Comparison of ENCODE assay signal across 13 cellular contexts in the genomic region with DNA sequence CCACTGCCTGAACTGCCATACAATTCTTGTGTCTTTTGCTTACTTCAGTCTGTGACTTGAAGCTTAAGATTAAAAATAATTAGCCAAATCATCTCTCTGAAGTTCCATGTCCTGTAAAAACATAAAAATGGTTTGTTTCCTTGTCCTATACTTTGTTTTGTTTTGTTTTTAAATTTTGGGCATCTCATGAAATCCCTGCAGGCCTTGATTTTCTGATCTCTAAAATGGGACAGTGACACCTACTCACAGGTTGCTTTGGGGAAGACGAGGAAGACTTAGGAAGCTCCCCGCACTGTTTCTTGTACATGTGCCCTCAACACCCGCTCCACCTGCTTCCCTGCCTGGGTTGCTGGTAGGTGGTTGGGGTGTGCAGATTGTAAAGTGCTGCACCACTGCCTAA. TPM values are rescaled to one million over a fixed set of nuclear protein-coding genes. Genes with fewer than 3 reads are reported as not detected.
DNase-seq lines count a peak whose midpoint lies in the region; ATAC-seq and TF ChIP-seq lines count a peak whose summit lies in the region.
"Had no signal": no experiment of that assay in that cellular context is flagged by ENCODE, and none has a peak within 500 bp of the region (broad histone marks: within the 10 kb centered on the region; RNA-seq: fewer than 3 reads in every experiment).

No MANE protein-coding gene starts in this region.

- H3K9ac ChIP-seq in H9 (ENCODE audit: extremely low read depth, insufficient read length, low read length), result no peak overlapping the region
- no peak overlapping the region for H3K9ac ChIP-seq in rectal smooth muscle tissue (ENCODE audit: low read length)

- no peak overlapping the region for H4K91ac ChIP-seq in H9 (ENCODE audit: insufficient read length, low read depth, low read length)

- no peak overlapping the region for H2BK120ac ChIP-seq in H9 (ENCODE audit: low read depth, low read length, poor library complexity, severe bottlenecking)

- H4K20me1 ChIP-seq in H9 (ENCODE audit: control insufficient read depth, insufficient read depth, insufficient read length), result no peaks in the 10 kb centered on the region

- H3K23me2 ChIP-seq in H9 (ENCODE audit: insufficient read length, low read depth, low read length, poor library complexity, severe bottlenecking), result no peaks in the 10 kb centered on the region

- ATAC-seq in right cardiac atrium (no peak), GM21390 (IDR thresholded peaks at IDR 0.05; ENCODE audit: unreplicated experiment) (no peak)
- ATAC-seq: stimulated activated memory B cell treated with anti-CD40 and anti-IgM and Interleukin-4, amounts not matched to agents 10 μg/mL and 1 μg/mL and 100 μg/mL, for 72 hours had no signal

- H3K9me3 ChIP-seq in H9 (ENCODE audit: control insufficient read depth, low read depth, low read length) (no peaks in the 10 kb centered on the region), SJSA1 (replicated peaks) (no peaks in the 10 kb centered on the region), right cardiac atrium (ENCODE audit: control insufficient read depth, low read length) (no peaks in the 10 kb centered on the region)

- no peak overlapping the region for H4K8ac ChIP-seq in H9 (replicated peaks; ENCODE audit: insufficient read length, low read depth, low read length)

- no peak overlapping the region for H2BK12ac ChIP-seq in H9 (ENCODE audit: insufficient read length, low read depth, low read length)

- H3K27ac ChIP-seq in H9 (ENCODE audit: insufficient read length, low read depth, low read length) (no peak overlapping the region), SJSA1 (peak overlapping the region; percentile 46; the same call in 1 of the 2 replicates), right cardiac atrium (ENCODE audit: low read length) (peak overlapping the region; percentile 99), rectal smooth muscle tissue (ENCODE audit: low read depth, low read length) (peak overlapping the region; percentile 90)

- no peaks in the 10 kb centered on the region; the same call in 1 of the 2 replicates for H3K27me3 ChIP-seq in H9 (ENCODE audit: insufficient read depth, low read length)
- H3K27me3 ChIP-seq in SJSA1 (replicated peaks), result no peaks in the 10 kb centered on the region
- no peaks in the 10 kb centered on the region for H3K27me3 ChIP-seq in right cardiac atrium (ENCODE audit: control insufficient read depth, insufficient read depth)
- no peaks in the 10 kb centered on the region for H3K27me3 ChIP-seq in rectal smooth muscle tissue (ENCODE audit: control insufficient read depth, insufficient read depth, low read length)

- intact Hi-C loops in right cardiac atrium (cut with DNase I), result loop anchor here in 1 of 4 donors (2.0 kb wide), 1 partner anchor 97 kb away; no protein-coding TSS in a partner anchor

- no peak overlapping the region for H3T11ph ChIP-seq in H9 (ENCODE audit: low read length)

- H3K79me2 ChIP-seq in H9 (ENCODE audit: insufficient read depth, low read length), result no peaks in the 10 kb centered on the region

- peaks cover 9 to 21% (median 20%) of the 10 kb centered on the region in 3 experiments for H3K36me3 Mint-ChIP-seq in H9 (ENCODE audit: insufficient read depth in 1 of 3, low read depth in 3 of 3)

- no peak overlapping the region for H3K27ac Mint-ChIP-seq in H9
- H3K27ac Mint-ChIP-seq: stimulated activated memory B cell treated with anti-CD40 and anti-IgM and Interleukin-4, amounts not matched to agents 10 μg/mL and 1 μg/mL and 100 μg/mL, for 72 hours had no signal

- TF ChIP-seq CTCF in H9 (conservative IDR thresholded peaks at IDR 0.05), result no peak

- H3K79me1 ChIP-seq in H9 (ENCODE audit: insufficient read depth, low read depth, low read length, poor library complexity, severe bottlenecking), result no peaks in the 10 kb centered on the region

- no peak overlapping the region for H3K56ac ChIP-seq in H9 (ENCODE audit: insufficient read length, low read depth, low read length)

- H3K4me2 ChIP-seq in H9 (ENCODE audit: insufficient read depth, insufficient read length, low read length), result no peak overlapping the region

- H4K5ac ChIP-seq in H9 (ENCODE audit: insufficient read length, low read depth, low read length), result no peak overlapping the region

- H3K36me3 ChIP-seq in SJSA1 (no peaks in the 10 kb centered on the region), rectal smooth muscle tissue (ENCODE audit: control insufficient read depth, insufficient read depth, low read length) (no peaks in the 10 kb centered on the region)

- H3K18ac ChIP-seq in H9 (ENCODE audit: insufficient read length, low read depth, low read length), result no peak overlapping the region

- DNase-seq in H9, result peak; percentile 5
- no peak for DNase-seq in SJSA1 (ENCODE audit: low read depth in 1 of 2, low spot score in 2 of 2)
- DNase-seq in right cardiac atrium, result no peak
- no peak for DNase-seq in DMS153 (lab: John Stamatoyannopoulos, UW)
- DNase-seq in NCI-H1436 (lab: John Stamatoyannopoulos, UW), result no peak
- no peak for DNase-seq in amygdala (lab: John Stamatoyannopoulos, UW)
- DNase-seq: activated CD4-positive, alpha-beta T cell treated with anti-CD3 and anti-CD28 coated beads, Interleukin-2, amount 50 U/mL, for 1 hour; activated T-cell treated with anti-CD3 and anti-CD28 coated beads, Interleukin-2, amount 50 U/mL, for 48 hours; NCI-H2171 treated with DMSO at 0.1 percent for 48 hours; T1000 had no signal

- WGBS in H9 (ENCODE audit: extremely low coverage, insufficient read length, low lambda C conversion rate), result no CpG with 5 or more reads among the region's 3 CpGs
- WGBS in right cardiac atrium, result 70% methylated on average over 3 of the region's 3 CpGs

- no peak overlapping the region for H2BK5ac ChIP-seq in H9 (ENCODE audit: insufficient read length, low read length)

- H3K4me3 ChIP-seq in SJSA1 (no peak overlapping the region), right cardiac atrium (ENCODE audit: low read length) (no peak overlapping the region), rectal smooth muscle tissue (ENCODE audit: low read length) (no peak overlapping the region)

- no peak overlapping the region for H2BK20ac ChIP-seq in H9 (ENCODE audit: low read depth, low read length, poor library complexity, severe bottlenecking)

- no peak overlapping the region for H2BK15ac ChIP-seq in H9 (ENCODE audit: low read depth, low read length)

- no peak overlapping the region for H2AK5ac ChIP-seq in H9 (ENCODE audit: insufficient read length, low read length)

- H3K4me1 ChIP-seq in H9 (ENCODE audit: insufficient read depth, low read length) (peaks cover 4% of the 10 kb centered on the region; the same call in 1 of the 2 replicates), SJSA1 (replicated peaks) (peaks cover 26% of the 10 kb centered on the region), right cardiac atrium (ENCODE audit: control insufficient read depth, insufficient read depth, low read length) (peaks cover 32% of the 10 kb centered on the region), rectal smooth muscle tissue (ENCODE audit: control insufficient read depth, insufficient read depth, low read length) (peaks cover 65% of the 10 kb centered on the region)

- peaks cover 35% of the 10 kb centered on the region for H3K27me3 Mint-ChIP-seq in H9 (ENCODE audit: low read depth)
- H3K27me3 Mint-ChIP-seq: stimulated activated memory B cell treated with anti-CD40 and anti-IgM and Interleukin-4, amounts not matched to agents 10 μg/mL and 1 μg/mL and 100 μg/mL, for 72 hours had no signal

- H3K4me1 Mint-ChIP-seq in H9, result peaks cover 44 to 45% of the 10 kb centered on the region in 2 experiments
- H3K4me1 Mint-ChIP-seq: stimulated activated memory B cell treated with anti-CD40 and anti-IgM and Interleukin-4, amounts not matched to agents 10 μg/mL and 1 μg/mL and 100 μg/mL, for 72 hours had no signal

- H3K14ac ChIP-seq in H9 (ENCODE audit: insufficient read depth, low read length), result no peak overlapping the region

- H3K4ac ChIP-seq in H9 (ENCODE audit: low read depth, low read length), result no peak overlapping the region

- no peak overlapping the region for H2AFZ ChIP-seq in H9 (ENCODE audit: low read length)

- H3K4me3 Mint-ChIP-seq in H9, result no peak overlapping the region
- H3K4me3 Mint-ChIP-seq: stimulated activated memory B cell treated with anti-CD40 and anti-IgM and Interleukin-4, amounts not matched to agents 10 μg/mL and 1 μg/mL and 100 μg/mL, for 72 hours had no signal

- peaks cover 9 to 14% of the 10 kb centered on the region in 2 experiments; a peak in 4 of 5 replicates for H3K9me3 Mint-ChIP-seq in H9

- no peak overlapping the region for H3K23ac ChIP-seq in H9 (ENCODE audit: insufficient read length, low read depth, low read length)

RNA-seq across cellular contexts. Expression of gene TSPAN18, which starts 38.9 kb away (rescaled TPM):
- total RNA-seq in H9 (2021) (25.3 and 26.5 TPM in 2 replicates), right cardiac atrium (100 to 1,000 TPM; 158 to 236 (median 207) TPM)
- total RNA-seq in SJSA1 (2014; rRNA removed; shearing (Covaris generic)), result 1.9 TPM in 1 of 2 replicates, not detected in the other
- polyA plus RNA-seq in right cardiac atrium, result 120 TPM
